In the genomic region with DNA sequence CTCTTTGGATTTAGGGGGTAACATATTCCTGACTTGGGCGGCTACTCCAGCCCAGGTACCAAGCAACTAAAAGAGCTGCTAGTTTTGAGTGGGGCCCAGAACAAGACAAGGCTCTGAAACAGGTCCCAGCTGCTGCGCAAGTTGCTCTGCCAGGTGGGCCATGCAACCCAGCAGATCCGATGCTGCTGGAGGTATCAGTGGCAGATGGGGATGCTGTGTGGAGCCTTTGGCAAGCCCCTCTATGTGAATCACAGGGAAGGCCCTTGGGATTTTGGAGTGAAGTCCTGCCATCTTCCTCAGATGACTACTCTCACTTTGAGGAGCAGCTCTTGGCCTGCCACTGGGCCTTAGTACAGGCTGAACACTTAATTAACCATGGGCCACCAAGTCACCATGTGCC, we compare ENCODE assay signal across 33 cellular contexts. TPM values are rescaled to one million over a fixed set of nuclear protein-coding genes. Genes with fewer than 3 reads are reported as not detected.
"Had no signal": no experiment of that assay in that cellular context is flagged by ENCODE, and none has a peak within 500 bp of the region (broad histone marks: within the 10 kb centered on the region; RNA-seq: fewer than 3 reads in every experiment).

No MANE protein-coding gene starts in this region.

- H3K4me3 ChIP-seq: esophagus squamous epithelium, gastroesophageal sphincter, heart right ventricle had no signal

- H3K27me3 ChIP-seq: gastroesophageal sphincter had no signal

- H3K36me3 ChIP-seq: brain microvascular endothelial cell, esophagus squamous epithelium, gastroesophageal sphincter, heart right ventricle had no signal

- H3K27ac ChIP-seq: brain microvascular endothelial cell, esophagus squamous epithelium, gastroesophageal sphincter, heart right ventricle had no signal

- FAIRE-seq: astrocyte, colon had no signal

- DNase-seq: activated CD4-positive, alpha-beta memory T cell treated with anti-CD3 and anti-CD28 coated beads, Interleukin-2, amount 10 ng/mL, durations not matched to agents 7 days and 5 days; activated CD4-positive, alpha-beta T cell treated with anti-CD3 and anti-CD28 coated beads for 1 hour; activated CD4-positive, alpha-beta T cell treated with anti-CD3 and anti-CD28 coated beads for 4 hours; activated CD4-positive, alpha-beta T cell treated with anti-CD3 and anti-CD28 coated beads, Interleukin-2, amount 10 ng/mL, durations not matched to agents 7 days and 5 days; activated CD4-positive, alpha-beta T cell treated with anti-CD3 and anti-CD28 coated beads, Interleukin-2, amount 50 U/mL, for 4 hours; activated CD8-positive, alpha-beta memory T cell treated with anti-CD3 and anti-CD28 coated beads, Interleukin-2, amount 50 U/mL, for 48 hours; activated gamma-delta T cell; activated naive CD4-positive, alpha-beta T cell treated with anti-CD3 and anti-CD28 coated beads, Interleukin-2, amount 50 U/mL, for 16 hours; activated naive CD4-positive, alpha-beta T cell treated with Interleukin-2 at 50 U/mL for 16 hours; activated T-cell treated with anti-CD3 and anti-CD28 coated beads for 4 hours; activated T-cell treated with anti-CD3 and anti-CD28 coated beads, Interleukin-2, amount 50 U/mL, for 24 hours; activated T-cell treated with anti-CD3 and anti-CD28 coated beads, Interleukin-2, amount 50 U/mL, for 72 hours; amniotic stem cell; anterior cingulate cortex; brain microvascular endothelial cell; cortex of kidney; dermis blood vessel endothelial cell; effector CD4-positive, alpha-beta T cell; effector memory CD8-positive, alpha-beta T cell; erythroblast; esophagus squamous epithelium; foreskin melanocyte; heart right ventricle; T-helper 2 cell had no signal

- H3K4me1 ChIP-seq: esophagus squamous epithelium, gastroesophageal sphincter, heart right ventricle had no signal

- ATAC-seq: activated T-cell treated with anti-CD3 and anti-CD28 coated beads, Interleukin-2, amount 50 U/mL, for 72 hours; effector memory CD8-positive, alpha-beta T cell; gastroesophageal sphincter; heart right ventricle; WTC11 had no signal

RNA-seq across cellular contexts. Expression of a gene that starts 43.7 kb away (rescaled TPM):
- total RNA-seq: activated CD4-positive, alpha-beta memory T cell treated with anti-CD3 and anti-CD28 coated beads, Interleukin-2, amount 10 ng/mL, durations not matched to agents 7 days and 5 days; activated CD4-positive, alpha-beta T cell treated with anti-CD3 and anti-CD28 coated beads, Interleukin-2, amount 10 ng/mL, durations not matched to agents 7 days and 5 days; astrocyte; chondrocyte; dermis blood vessel endothelial cell; esophagus squamous epithelium; fibroblast of lung; fibroblast of villous mesenchyme; gastroesophageal sphincter; glomerular endothelial cell; T-helper 1 cell treated with Interleukin-12 subunit alpha and Interleukin-12 subunit beta and Interleukin-4 antibody, amounts not matched to agents 30 ng/mL and 1 ng/mL, for 36 hours; WTC11 had no signal
- polyA plus RNA-seq: fibroblast of lung had no signal
